In the genomic region with DNA sequence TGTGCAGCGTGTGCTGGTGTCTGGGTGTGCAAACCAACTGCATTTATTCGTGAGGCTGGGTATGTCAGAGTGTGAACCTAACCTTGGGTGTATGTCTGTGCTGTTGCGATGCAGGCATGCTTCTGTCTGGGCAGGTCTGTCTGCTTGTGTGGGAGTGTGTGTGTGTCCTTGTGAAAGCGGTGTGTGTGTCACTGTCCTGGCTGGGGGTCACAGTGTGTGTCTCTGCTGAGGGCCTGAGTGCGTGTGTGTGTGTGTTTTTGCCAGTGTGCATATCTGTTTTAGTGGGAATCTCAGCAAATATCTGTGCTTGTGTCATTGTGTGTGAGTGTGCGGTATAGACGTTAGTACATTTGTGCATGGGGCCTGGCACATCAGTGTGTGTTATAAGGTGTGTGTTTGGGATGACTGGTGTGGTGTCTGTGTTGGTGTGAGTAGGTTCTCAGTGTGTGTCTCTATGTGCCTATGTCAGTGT, we compare ENCODE assay signal across 15 cellular contexts.
"Had no signal": no experiment of that assay in that cellular context is flagged by ENCODE, and none has a peak within 500 bp of the region (broad histone marks: within the 10 kb centered on the region; RNA-seq: fewer than 3 reads in every experiment).

No MANE protein-coding gene starts in this region.

- H3K27ac ChIP-seq: neutrophil, WERI-Rb-1 had no signal

- H3K27me3 ChIP-seq: neutrophil had no signal

- DNase-seq: activated CD4-positive, alpha-beta memory T cell treated with anti-CD3 and anti-CD28 coated beads, Interleukin-2, amount 10 ng/mL, durations not matched to agents 7 days and 5 days; activated CD4-positive, alpha-beta T cell treated with anti-CD3 and anti-CD28 coated beads for 36 hours; activated effector memory CD4-positive, alpha-beta T cell treated with Interleukin-2 at 50 U/mL for 16 hours; activated T-cell treated with anti-CD3 and anti-CD28 coated beads, Interleukin-2, amount 50 U/mL, for 4 hours; cortex of kidney; effector memory CD8-positive, alpha-beta T cell; foreskin melanocyte; kidney glomerular epithelial cell; stimulated activated CD4-positive, alpha-beta T cell treated with anti-CD3 and anti-CD28 coated beads, Interleukin-4, amount 100 ng/mL, for 24 hours; stimulated activated naive CD4-positive, alpha-beta T cell treated with Interleukin-2 at 50 U/mL for 16 hours; T-helper 1 cell; trophoblast cell had no signal

- ATAC-seq: activated CD4-positive, alpha-beta T cell treated with anti-CD3 and anti-CD28 coated beads for 36 hours; activated naive CD4-positive, alpha-beta T cell treated with anti-CD3 and anti-CD28 coated beads, Interleukin-2, amount 50 U/mL, for 72 hours; activated T-cell treated with anti-CD3 and anti-CD28 coated beads, Interleukin-2, amount 50 U/mL, for 4 hours; effector memory CD8-positive, alpha-beta T cell had no signal
